ENCODE assay signal across 24 cellular contexts in the genomic region with DNA sequence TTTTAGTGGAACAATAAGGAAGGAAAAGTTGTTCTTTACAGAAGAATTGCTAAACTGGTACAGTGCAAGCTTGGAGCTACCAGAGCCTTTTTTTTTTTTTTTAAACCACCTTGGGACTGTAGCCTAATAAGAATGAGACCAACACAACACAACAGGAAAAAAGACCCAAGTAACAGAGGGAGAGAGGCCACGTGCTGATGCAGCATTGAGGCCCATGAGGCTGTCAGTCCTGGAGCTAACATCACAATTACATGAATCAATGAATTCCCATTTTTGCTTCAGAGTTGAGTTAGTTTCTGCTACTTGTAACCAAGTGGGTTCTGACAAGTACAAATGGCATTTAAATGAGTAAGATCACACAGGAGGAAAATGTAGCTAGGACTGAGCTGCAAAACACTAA.
"Had no signal": no experiment of that assay in that cellular context is flagged by ENCODE, and none has a peak within 500 bp of the region (broad histone marks: within the 10 kb centered on the region; RNA-seq: fewer than 3 reads in every experiment).

No MANE protein-coding gene starts in this region.

- H2AFZ ChIP-seq: PC-9 had no signal

- H3K4me1 ChIP-seq: Peyer's patch had no signal

- H3K27ac ChIP-seq: PC-9, Peyer's patch, SJSA1, SK-N-MC had no signal

- H3K4me2 ChIP-seq: PC-9 had no signal

- H3K4me3 ChIP-seq: MG63, PC-9, Peyer's patch, SJSA1, SK-N-MC had no signal

- H3K27me3 ChIP-seq: MG63, Peyer's patch, SJSA1 had no signal

- ATAC-seq: Right ventricle myocardium inferior had no signal

- DNase-seq: Karpas-422, KG1, MG63, NCI-H1092, NCI-H1105 treated with DMSO at 0.1 percent for 48 hours, NCI-H1417 treated with DMSO at 0.1 percent for 48 hours, NCI-H146, NCI-H1694 treated with DMSO at 0.1 percent for 48 hours, NCI-H1930, NCI-H2081, NCI-H2171, NCI-H226, NCI-H446, NCI-H510A, NCI-H524 treated with DMSO at 0.1 percent for 48 hours, NCI-H69, NCI-H774, OCI-M1, PC-9, Peyer's patch, SHP77 treated with DMSO at 0.1 percent for 48 hours had no signal

- H3K36me3 ChIP-seq: MG63, Peyer's patch, SJSA1 had no signal

- H3K9me3 ChIP-seq: MG63, Peyer's patch, SJSA1 had no signal
